ENCODE assay signal across 31 cellular contexts in genomic region chr12:79662046-79662811, GRCh38. TPM values are rescaled to one million over a fixed set of nuclear protein-coding genes. Genes with fewer than 3 reads are reported as not detected.
DNase-seq lines count a peak whose midpoint lies in the region; ATAC-seq, FAIRE-seq and TF ChIP-seq lines count a peak whose summit lies in the region.
"Had no signal": no experiment of that assay in that cellular context is flagged by ENCODE, and none has a peak within 500 bp of the region (broad histone marks: within the 10 kb centered on the region; RNA-seq: fewer than 3 reads in every experiment).

No MANE protein-coding gene starts in this region.

- peaks cover 15% of the 10 kb centered on the region for H3K4me1 Mint-ChIP-seq in astrocyte (ENCODE audit: low read depth, unreplicated experiment)
- no peaks in the 10 kb centered on the region for H3K4me1 Mint-ChIP-seq in activated CD8-positive, alpha-beta T cell treated with anti-CD3 and anti-CD28 coated beads, Interleukin-2, amount 10 ng/mL, durations not matched to agents 7 days and 5 days (ENCODE audit: low read depth)
- H3K4me1 Mint-ChIP-seq: CD8-positive, alpha-beta memory T cell; central memory CD8-positive, alpha-beta T cell had no signal

- H3K4me2 ChIP-seq in astrocyte (ENCODE audit: low read length), result no peak overlapping the region
- H3K4me2 ChIP-seq in osteoblast (ENCODE audit: insufficient read depth, low read length), result no peak overlapping the region
- H3K4me2 ChIP-seq: KMS-11 had no signal

- ATAC-seq in HG02981 (IDR thresholded peaks at IDR 0.05; ENCODE audit: unreplicated experiment) (peak; percentile 50), GM18520 (IDR thresholded peaks at IDR 0.05; ENCODE audit: unreplicated experiment) (no peak)
- no peak for ATAC-seq in activated CD8-positive, alpha-beta T cell treated with anti-CD3 and anti-CD28 coated beads, Interleukin-2, amount 10 ng/mL, durations not matched to agents 7 days and 5 days
- ATAC-seq: activated CD4-positive, CD25-positive, alpha-beta regulatory T cell treated with anti-CD3 and anti-CD28 coated beads, Interleukin-2, amount 50 U/mL, for 24 hours; activated CD8-positive, alpha-beta T cell treated with anti-CD3 and anti-CD28 coated beads for 36 hours; activated T-cell treated with anti-CD3 and anti-CD28 coated beads, Interleukin-2, amount 50 U/mL, for 4 hours; left cardiac atrium; psoas muscle had no signal

- CTCF ChIA-PET in activated CD8-positive, alpha-beta T cell treated with anti-CD3 and anti-CD28 coated beads, Interleukin-2, amount 10 ng/mL, durations not matched to agents 7 days and 5 days (lab: Charles Lee), result no interaction called here

- FAIRE-seq in GM18507 (lab: Jason Lieb, UNC) (peak; percentile 56), astrocyte (lab: Jason Lieb, UNC) (no peak)
- FAIRE-seq: small intestine had no signal

- H3K4me1 ChIP-seq in astrocyte (ENCODE audit: insufficient read depth, low read length), result peaks cover 2% of the 10 kb centered on the region
- peaks cover 18% of the 10 kb centered on the region for H3K4me1 ChIP-seq in osteoblast (ENCODE audit: insufficient read depth, low read length)
- H3K4me1 ChIP-seq: psoas muscle had no signal

- H4K20me1 ChIP-seq in astrocyte (ENCODE audit: insufficient read depth, low read length), result peaks cover 52% of the 10 kb centered on the region
- H4K20me1 ChIP-seq in osteoblast (ENCODE audit: insufficient read depth, low read length), result peaks cover 6% of the 10 kb centered on the region

- TF ChIP-seq CTCF in astrocyte (IDR thresholded peaks at IDR 0.05; ENCODE audit: insufficient read depth, low read depth, low read length), result no peak
- TF ChIP-seq CTCF in osteoblast (IDR thresholded peaks at IDR 0.05; ENCODE audit: extremely low read depth, low read depth, low read length), result no peak

- H3K4me3 Mint-ChIP-seq in astrocyte (ENCODE audit: unreplicated experiment), result no peak overlapping the region
- no peak overlapping the region for H3K4me3 Mint-ChIP-seq in activated CD8-positive, alpha-beta T cell treated with anti-CD3 and anti-CD28 coated beads, Interleukin-2, amount 10 ng/mL, durations not matched to agents 7 days and 5 days
- H3K4me3 Mint-ChIP-seq: activated CD8-positive, alpha-beta T cell treated with anti-CD3 and anti-CD28 coated beads for 36 hours; activated naive CD4-positive, alpha-beta T cell treated with anti-CD3 and anti-CD28 coated beads for 36 hours; activated T-cell treated with anti-CD3 and anti-CD28 coated beads, Interleukin-2, amount 50 U/mL, for 4 hours; CD8-positive, alpha-beta memory T cell; central memory CD8-positive, alpha-beta T cell; nephron progenitor cell; stimulated activated naive CD8-positive, alpha-beta T cell treated with anti-CD3 and anti-CD28 coated beads, Interleukin-15, Interleukin-2, amounts not matched to agents 100 ng/mL and 50 ng/mL, for 24 hours had no signal

- H3K9ac ChIP-seq in astrocyte (ENCODE audit: low read length), result no peak overlapping the region
- H3K9ac ChIP-seq: KMS-11 had no signal

- H3K36me3 ChIP-seq in astrocyte (ENCODE audit: insufficient read depth, low read length), result peaks cover 14% of the 10 kb centered on the region
- H3K36me3 ChIP-seq in osteoblast (ENCODE audit: insufficient read depth, low read length), result peaks cover 9% of the 10 kb centered on the region
- H3K36me3 ChIP-seq: esophagus squamous epithelium, tibial artery had no signal

- H3K79me2 ChIP-seq in astrocyte (ENCODE audit: insufficient read depth, low read length), result peaks cover 99% of the 10 kb centered on the region
- peaks cover 93% of the 10 kb centered on the region for H3K79me2 ChIP-seq in osteoblast (ENCODE audit: insufficient read depth, low read length)

- H3K27me3 Mint-ChIP-seq in astrocyte (ENCODE audit: low read depth, unreplicated experiment), result no peaks in the 10 kb centered on the region
- H3K27me3 Mint-ChIP-seq in activated CD8-positive, alpha-beta T cell treated with anti-CD3 and anti-CD28 coated beads, Interleukin-2, amount 10 ng/mL, durations not matched to agents 7 days and 5 days (ENCODE audit: low read depth), result no peaks in the 10 kb centered on the region
- H3K27me3 Mint-ChIP-seq: activated CD8-positive, alpha-beta T cell treated with anti-CD3 and anti-CD28 coated beads for 36 hours; central memory CD8-positive, alpha-beta T cell; stimulated activated naive CD8-positive, alpha-beta T cell treated with anti-CD3 and anti-CD28 coated beads, Interleukin-15, Interleukin-2, amounts not matched to agents 100 ng/mL and 50 ng/mL, for 24 hours had no signal

- no peaks in the 10 kb centered on the region for H3K9me3 Mint-ChIP-seq in astrocyte (ENCODE audit: unreplicated experiment)
- no peaks in the 10 kb centered on the region for H3K9me3 Mint-ChIP-seq in activated CD8-positive, alpha-beta T cell treated with anti-CD3 and anti-CD28 coated beads, Interleukin-2, amount 10 ng/mL, durations not matched to agents 7 days and 5 days (ENCODE audit: insufficient read depth)
- H3K9me3 Mint-ChIP-seq: activated CD8-positive, alpha-beta T cell treated with anti-CD3 and anti-CD28 coated beads for 36 hours; activated naive CD4-positive, alpha-beta T cell treated with anti-CD3 and anti-CD28 coated beads for 36 hours; activated T-cell treated with anti-CD3 and anti-CD28 coated beads, Interleukin-2, amount 50 U/mL, for 4 hours; CD8-positive, alpha-beta memory T cell; central memory CD8-positive, alpha-beta T cell; stimulated activated naive CD8-positive, alpha-beta T cell treated with anti-CD3 and anti-CD28 coated beads, Interleukin-15, Interleukin-2, amounts not matched to agents 100 ng/mL and 50 ng/mL, for 24 hours had no signal

- no peak overlapping the region for H2AFZ ChIP-seq in astrocyte (ENCODE audit: low read depth, low read length)
- H2AFZ ChIP-seq in osteoblast (ENCODE audit: low read length), result no peak overlapping the region

- H3K27ac Mint-ChIP-seq in astrocyte (ENCODE audit: unreplicated experiment), result peak overlapping the region; percentile 35
- H3K27ac Mint-ChIP-seq in activated CD8-positive, alpha-beta T cell treated with anti-CD3 and anti-CD28 coated beads, Interleukin-2, amount 10 ng/mL, durations not matched to agents 7 days and 5 days, result no peak overlapping the region
- H3K27ac Mint-ChIP-seq: activated CD8-positive, alpha-beta T cell treated with anti-CD3 and anti-CD28 coated beads for 36 hours; activated naive CD4-positive, alpha-beta T cell treated with anti-CD3 and anti-CD28 coated beads for 36 hours; nephron progenitor cell; stimulated activated naive CD8-positive, alpha-beta T cell treated with anti-CD3 and anti-CD28 coated beads, Interleukin-15, Interleukin-2, amounts not matched to agents 100 ng/mL and 50 ng/mL, for 24 hours had no signal

- DNase-seq in GM18507 (ENCODE audit: extremely low spot score, insufficient read length, low read depth), result no peak
- peak; percentile 58 for DNase-seq in astrocyte (ENCODE audit: low read depth)
- no peak for DNase-seq in osteoblast (ENCODE audit: insufficient read length, low spot score, missing footprints)
- DNase-seq in activated CD8-positive, alpha-beta T cell treated with anti-CD3 and anti-CD28 coated beads, Interleukin-2, amount 10 ng/mL, durations not matched to agents 7 days and 5 days, result no peak
- no peak for DNase-seq in kidney tubule cell (ENCODE audit: low spot score)
- no peak for DNase-seq in amygdala (lab: John Stamatoyannopoulos, UW)
- DNase-seq: activated CD8-positive, alpha-beta T cell treated with anti-CD3 and anti-CD28 coated beads for 36 hours; activated naive CD4-positive, alpha-beta T cell treated with anti-CD3 and anti-CD28 coated beads for 36 hours; activated T-cell treated with anti-CD3 and anti-CD28 coated beads, Interleukin-2, amount 50 U/mL, for 4 hours; aorta; CD8-positive, alpha-beta memory T cell; DMS79 treated with DMSO at 0.1 percent for 48 hours; effector memory CD4-positive, alpha-beta T cell; esophagus squamous epithelium; left cardiac atrium; NCI-H1092 treated with DMSO at 0.1 percent for 48 hours; NCI-H2081; NCI-H446 treated with DMSO at 0.1 percent for 48 hours; nephron progenitor cell; NK-92 treated with Interleukin-12 subunit alpha and Interleukin-12 subunit beta, amount 100 ng/mL, for 24 hours; psoas muscle; small intestine; stimulated activated CD4-positive, alpha-beta T cell treated with anti-CD3 and anti-CD28 coated beads, Interleukin-4, amount 100 ng/mL, for 1 hour; T1000; tibial artery had no signal

- H3K9me3 ChIP-seq in astrocyte (ENCODE audit: insufficient read depth, low read depth, low read length) (no peaks in the 10 kb centered on the region), osteoblast (ENCODE audit: low read depth, low read length) (no peaks in the 10 kb centered on the region)
- H3K9me3 ChIP-seq: esophagus squamous epithelium, psoas muscle, tibial artery had no signal

- POLR2A ChIA-PET in activated CD8-positive, alpha-beta T cell treated with anti-CD3 and anti-CD28 coated beads, Interleukin-2, amount 10 ng/mL, durations not matched to agents 7 days and 5 days (lab: Charles Lee), result no interaction called here

- H3K27me3 ChIP-seq in astrocyte (ENCODE audit: insufficient read depth, low read length) (no peaks in the 10 kb centered on the region), osteoblast (ENCODE audit: insufficient read depth, low read length) (no peaks in the 10 kb centered on the region)
- H3K27me3 ChIP-seq: esophagus squamous epithelium, tibial artery had no signal

- no peaks in the 10 kb centered on the region for H3K36me3 Mint-ChIP-seq in astrocyte (ENCODE audit: low read depth, unreplicated experiment)
- no peaks in the 10 kb centered on the region for H3K36me3 Mint-ChIP-seq in activated CD8-positive, alpha-beta T cell treated with anti-CD3 and anti-CD28 coated beads, Interleukin-2, amount 10 ng/mL, durations not matched to agents 7 days and 5 days (ENCODE audit: low read depth)
- H3K36me3 Mint-ChIP-seq: CD8-positive, alpha-beta memory T cell had no signal

- H3K27ac ChIP-seq in astrocyte (ENCODE audit: low read depth, low read length) (peak overlapping the region; percentile 28), osteoblast (ENCODE audit: low read depth, low read length) (peak overlapping the region; percentile 49)
- H3K27ac ChIP-seq: esophagus squamous epithelium, KMS-11, psoas muscle, tibial artery had no signal

- H3K4me3 ChIP-seq in astrocyte (ENCODE audit: insufficient read depth, low read depth, low read length) (no peak overlapping the region), osteoblast (ENCODE audit: insufficient read depth, low read length) (no peak overlapping the region)
- H3K4me3 ChIP-seq: esophagus squamous epithelium, psoas muscle, tibial artery had no signal

RNA-seq across cellular contexts. Expression of gene PAWR, which starts 28.5 kb away (rescaled TPM):
- total RNA-seq in astrocyte (189 and 204 TPM in 2 replicates), osteoblast (73.4 and 78.5 TPM in 2 replicates)
- 1 to 10 TPM; 6.2 to 6.5 TPM for total RNA-seq in activated CD8-positive, alpha-beta T cell treated with anti-CD3 and anti-CD28 coated beads, Interleukin-2, amount 10 ng/mL, durations not matched to agents 7 days and 5 days
